ENCODE assay signal across 11 cellular contexts in the genomic region with DNA sequence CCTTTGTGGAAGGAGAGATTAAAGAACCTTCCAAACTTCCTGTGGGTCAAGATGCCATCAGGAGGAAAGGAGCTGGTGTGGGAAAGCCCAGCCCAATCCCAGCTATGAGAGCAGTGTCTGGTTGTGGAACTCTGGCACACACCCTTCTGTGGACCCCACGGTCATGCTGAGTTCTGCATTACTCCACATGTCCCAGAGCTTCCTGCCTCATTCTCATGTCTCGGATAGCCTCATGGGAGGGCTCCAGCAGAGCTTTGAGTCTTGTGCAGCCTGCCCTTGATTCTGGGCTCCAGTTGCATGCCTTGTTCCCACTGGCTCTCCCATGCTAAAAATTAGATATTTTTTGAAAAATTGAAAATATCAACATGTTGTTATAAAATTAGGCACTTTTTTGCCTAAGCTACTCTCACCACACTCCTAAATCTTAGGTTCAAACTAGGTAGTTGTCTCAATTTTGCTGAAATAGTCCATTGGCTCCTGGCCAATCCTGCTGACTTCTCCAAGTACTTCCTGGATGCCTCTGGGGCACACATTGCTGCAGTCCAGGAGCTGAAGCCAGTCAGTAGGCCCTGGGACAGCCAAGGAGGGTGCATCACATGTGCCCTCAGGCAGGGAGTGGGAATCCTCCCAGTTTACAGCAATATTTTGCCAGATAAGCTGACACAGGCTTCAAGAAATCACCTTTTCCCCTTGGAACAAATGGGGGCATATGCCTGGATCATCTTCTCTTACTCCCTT.
DNase-seq lines count a peak whose midpoint lies in the region; ATAC-seq, FAIRE-seq and TF ChIP-seq lines count a peak whose summit lies in the region.
"Had no signal": no experiment of that assay in that cellular context is flagged by ENCODE, and none has a peak within 500 bp of the region (broad histone marks: within the 10 kb centered on the region; RNA-seq: fewer than 3 reads in every experiment).

No MANE protein-coding gene starts in this region.

- H3K27ac ChIP-seq in adrenal gland (no peak overlapping the region), heart right ventricle (peak overlapping the region; percentile 8 to 76 (median 61))
- no peak overlapping the region for H3K27ac ChIP-seq in effector memory CD4-positive, alpha-beta T cell (ENCODE audit: insufficient read depth, low read length, poor library complexity, severe bottlenecking)
- H3K27ac ChIP-seq: BLaER1 treated with 17β-estradiol and CSF1 and Interleukin-3, amounts not matched to agents 10 nM and 100 nM had no signal

- H3K36me3 ChIP-seq in adrenal gland (replicated peaks in 1 of 2), result no peaks in the 10 kb centered on the region
- no peaks in the 10 kb centered on the region for H3K36me3 ChIP-seq in heart right ventricle
- H3K36me3 ChIP-seq in effector memory CD4-positive, alpha-beta T cell (ENCODE audit: control insufficient read depth, insufficient read depth, low read length), result peaks cover 2% of the 10 kb centered on the region

- intact Hi-C loops in adrenal gland (cut with DNase I) (no loop called here), heart right ventricle (cut with DNase I) (no loop called here)

- H3K9me3 ChIP-seq in adrenal gland (replicated peaks in 1 of 3) (no peaks in the 10 kb centered on the region), heart right ventricle (no peaks in the 10 kb centered on the region)
- no peaks in the 10 kb centered on the region for H3K9me3 ChIP-seq in effector memory CD4-positive, alpha-beta T cell (ENCODE audit: control insufficient read depth, low read length)

- ATAC-seq in heart right ventricle, result peak in 6 of 8 donors; percentile 35 to 67 (median 54)
- ATAC-seq in HG03460 (IDR thresholded peaks at IDR 0.05; ENCODE audit: unreplicated experiment), result no peak
- no peak for ATAC-seq in GM18861 (IDR thresholded peaks at IDR 0.05; ENCODE audit: unreplicated experiment)
- no peak for ATAC-seq in HG03439 (IDR thresholded peaks at IDR 0.05; ENCODE audit: unreplicated experiment)

- DNase-seq in A172 (ENCODE audit: low spot score), result peak; percentile 10
- peak; percentile 42 for DNase-seq in H54 (ENCODE audit: insufficient read length, low spot score)
- DNase-seq in adrenal gland, result peak in 5 of 7 donors; percentile 14 to 54 (median 34)
- DNase-seq in heart right ventricle, result no peak
- DNase-seq in effector memory CD4-positive, alpha-beta T cell, result no peak
- DNase-seq: activated naive CD4-positive, alpha-beta T cell treated with anti-CD3 and anti-CD28 coated beads, Interleukin-2, amount 50 U/mL, for 16 hours had no signal

- no peak for TF ChIP-seq CTCF in adrenal gland (IDR thresholded peaks at IDR 0.05)
- TF ChIP-seq CTCF in heart right ventricle (IDR thresholded peaks at IDR 0.05), result no peak

- H3K4me3 ChIP-seq in adrenal gland (no peak overlapping the region), heart right ventricle (no peak overlapping the region)
- H3K4me3 ChIP-seq in effector memory CD4-positive, alpha-beta T cell (ENCODE audit: insufficient read depth, low read depth, low read length, poor library complexity, severe bottlenecking), result no peak overlapping the region
- H3K4me3 ChIP-seq: BLaER1 treated with 17β-estradiol and CSF1 and Interleukin-3, amounts not matched to agents 10 nM and 100 nM had no signal

- H3K27me3 ChIP-seq in adrenal gland, result no peaks in the 10 kb centered on the region
- no peaks in the 10 kb centered on the region for H3K27me3 ChIP-seq in heart right ventricle
- H3K27me3 ChIP-seq in effector memory CD4-positive, alpha-beta T cell (replicated peaks; ENCODE audit: control insufficient read depth, insufficient read depth, low read length, poor library complexity, severe bottlenecking), result no peaks in the 10 kb centered on the region
- H3K27me3 ChIP-seq: BLaER1 treated with 17β-estradiol and CSF1 and Interleukin-3, amounts not matched to agents 10 nM and 100 nM had no signal

- 62 to 85% (median 74%) methylated on average over 2 of the region's 2 CpGs for WGBS in adrenal gland, 4 donors
- WGBS in heart right ventricle, 2 donors, result 22 to 33% methylated on average over 2 of the region's 2 CpGs

- peak; percentile 30 for FAIRE-seq in H54 (lab: Jason Lieb, UNC)
- FAIRE-seq: endothelial cell of umbilical vein had no signal

- H3K4me1 ChIP-seq in adrenal gland (replicated peaks in 1 of 2) (no peaks in the 10 kb centered on the region), heart right ventricle (peaks cover 3 to 57% (median 34%) of the 10 kb centered on the region in 9 donors)
- peaks cover 33% of the 10 kb centered on the region for H3K4me1 ChIP-seq in effector memory CD4-positive, alpha-beta T cell (ENCODE audit: control insufficient read depth, insufficient read depth, low read length, poor library complexity, severe bottlenecking)

- TF ChIP-seq POLR2A in H54 (IDR thresholded peaks at IDR 0.05; ENCODE audit: low read depth, low read length) (no peak), adrenal gland (IDR thresholded peaks at IDR 0.05) (no peak)

Comparison
In these comparisons a context has a peak if more than half of its experiments do, and no peak if none do; other contexts are left out.
1. DNase-seq: peak in A172 (single experiment), H54 (single experiment) and adrenal gland (5 of 7); none in heart right ventricle (0 of 2) and effector memory CD4-positive, alpha-beta T cell (0 of 3).
2. H3K27ac ChIP-seq: peak in heart right ventricle (10 of 10); none in adrenal gland (0 of 5) and effector memory CD4-positive, alpha-beta T cell (single experiment).
3. ATAC-seq: peak in heart right ventricle (6 of 8); none in HG03460 (single experiment), GM18861 (single experiment) and HG03439 (single experiment).